In genomic region chr1:155561812-155562580, GRCh38 we compare ENCODE assay signal across 8 cellular contexts. TPM values are rescaled to one million over a fixed set of nuclear protein-coding genes. Genes with fewer than 3 reads are reported as not detected.
DNase-seq lines count a peak whose midpoint lies in the region; ATAC-seq and TF ChIP-seq lines count a peak whose summit lies in the region.
"Not testable (repeated sequence)": the region's sequence is repeated elsewhere in the genome, so short reads cannot be mapped to it uniquely, and the experiment has no call there.

No MANE protein-coding gene starts in this region.

- TF ChIP-seq POLR2A in erythroblast (IDR thresholded peaks at IDR 0.05; ENCODE audit: low read length): not testable (repeated sequence)

- H3K36me3 ChIP-seq in BJ (ENCODE audit: control insufficient read depth, insufficient read depth, low read length): not testable (repeated sequence)
- H3K36me3 ChIP-seq in SJSA1: peaks cover 23% of the 10 kb centered on the region

- H3K4me1 ChIP-seq in SJSA1 (replicated peaks): not testable (repeated sequence)
- peaks cover 49% of the 10 kb centered on the region for H3K4me1 ChIP-seq in mononuclear cell (ENCODE audit: insufficient read depth, low read length)

- peak overlapping the region; percentile 100 for H3K27ac ChIP-seq in SJSA1

- ATAC-seq in GM21367 (IDR thresholded peaks at IDR 0.05; ENCODE audit: unreplicated experiment): peak; percentile 12

- TF ChIP-seq CTCF in BJ (IDR thresholded peaks at IDR 0.05; ENCODE audit: insufficient read depth, low read depth, low read length): not testable (repeated sequence)

- not testable (repeated sequence) for H3K27me3 ChIP-seq in BJ (ENCODE audit: control insufficient read depth, insufficient read depth, low read length); SJSA1 (replicated peaks); mononuclear cell (ENCODE audit: insufficient read depth, low read length)

- H3K4me3 ChIP-seq in BJ (ENCODE audit: low read depth, low read length) (peak overlapping the region; percentile 78), SJSA1 (peak overlapping the region; percentile 100), mononuclear cell (ENCODE audit: low read length) (peak overlapping the region; percentile 92)

- CTCF ChIA-PET in BJ (lab: Yijun Ruan, JAX): not testable (repeated sequence)

- POLR2A ChIA-PET in BJ (lab: Charles Lee): not testable (repeated sequence)

- not testable (repeated sequence) for H3K9me3 ChIP-seq in SJSA1 (replicated peaks); mononuclear cell (ENCODE audit: low read depth, low read length)

- not testable (repeated sequence) for DNase-seq in BJ (ENCODE audit: low read depth)
- peak; percentile 64 for DNase-seq in HK-2 (ENCODE audit: unreplicated experiment)
- peak; percentile 62 to 77 for DNase-seq in SJSA1 (ENCODE audit: low read depth in 1 of 2, low spot score in 2 of 2)
- peak; percentile 53 for DNase-seq in activated T-helper 9 cell treated with anti-CD3 and anti-CD28 coated beads, Interleukin-2, amount 50 U/mL, for 16 hours (ENCODE audit: low read depth)
- DNase-seq in erythroblast (lab: John Stamatoyannopoulos, UW): peak; percentile 64 to 87
- DNase-seq in stimulated activated CD4-positive, alpha-beta T cell treated with anti-CD3 and anti-CD28 coated beads, TNF-alpha, amount 100 ng/mL, for 1 hour (ENCODE audit: low read depth in 3 of 3, low spot score in 1 of 3): peak in 2 of 3 donors; percentile 19 to 51

RNA-seq across cellular contexts. Expression of gene ASH1L, which starts 0.6 kb away (rescaled TPM):
- 20.9 and 22.2 TPM in 2 replicates for polyA plus RNA-seq in BJ (2011; rRNA removed)
- polyA minus RNA-seq in BJ (2011; rRNA and poly(A)+ RNA removed): 32.2 and 46.8 TPM in 2 replicates
- total RNA-seq in SJSA1 (2014; rRNA removed; shearing (Covaris generic)): 14.7 and 23.0 TPM in 2 replicates
- 59.8 TPM for total RNA-seq in mononuclear cell

RNA-seq across cellular contexts. Expression of gene MSTO1, which starts 48.0 kb away (rescaled TPM):
- 19.5 and 28.6 TPM in 2 replicates for polyA plus RNA-seq in BJ (2011; rRNA removed)
- polyA minus RNA-seq in BJ (2011; rRNA and poly(A)+ RNA removed): 28.7 and 29.2 TPM in 2 replicates
- total RNA-seq in SJSA1 (2014; rRNA removed; shearing (Covaris generic)): 15.5 and 34.0 TPM in 2 replicates
- total RNA-seq in mononuclear cell: 15.0 TPM
